Comparison of ENCODE assay signal across 12 cellular contexts in genomic region chr1:156552518-156553312, GRCh38. TPM values are rescaled to one million over a fixed set of nuclear protein-coding genes. Genes with fewer than 3 reads are reported as not detected.
DNase-seq lines count a peak whose midpoint lies in the region; ATAC-seq, FAIRE-seq and TF ChIP-seq lines count a peak whose summit lies in the region.
"Not testable (repeated sequence)": the region's sequence is repeated elsewhere in the genome, so short reads cannot be mapped to it uniquely, and the experiment has no call there.
"Had no signal": no experiment of that assay in that cellular context is flagged by ENCODE, and none has a peak within 500 bp of the region (broad histone marks: within the 10 kb centered on the region; RNA-seq: fewer than 3 reads in every experiment).

No MANE protein-coding gene starts in this region.

- not testable (repeated sequence) for TF ChIP-seq CTCF in HepG2 (CRISPR knock-in tag; IDR thresholded peaks at IDR 0.05)

- H3K9ac ChIP-seq in HepG2 (ENCODE audit: insufficient read depth, low read depth, low read length), result not testable (repeated sequence)

- H3K36me3 Mint-ChIP-seq in activated naive CD8-positive, alpha-beta T cell treated with anti-CD3 and anti-CD28 coated beads, Interleukin-2, amount 10 ng/mL, durations not matched to agents 7 days and 5 days, result peaks cover 30% of the 10 kb centered on the region

- not testable (repeated sequence) for H3K9me3 Mint-ChIP-seq in activated naive CD8-positive, alpha-beta T cell treated with anti-CD3 and anti-CD28 coated beads, Interleukin-2, amount 10 ng/mL, durations not matched to agents 7 days and 5 days

- H3K9me3 ChIP-seq in HepG2 (ENCODE audit: low read length), result not testable (repeated sequence)

- H3K4me2 ChIP-seq in HepG2 (ENCODE audit: low read depth, low read length), result not testable (repeated sequence)

- DNase-seq in GF-D8 (lab: John Stamatoyannopoulos, UW) (peak; percentile 84), MV-4-11 (lab: John Stamatoyannopoulos, UW) (peak; percentile 96), germinal center (ENCODE audit: low spot score) (peak; percentile 65), putamen (ENCODE audit: low spot score) (peak; percentile 22)
- not testable (repeated sequence) for DNase-seq in activated naive CD8-positive, alpha-beta T cell treated with anti-CD3 and anti-CD28 coated beads, Interleukin-2, amount 10 ng/mL, durations not matched to agents 7 days and 5 days; HepG2 (ENCODE audit: low spot score)

- peak overlapping the region; percentile 36 for H3K27ac Mint-ChIP-seq in activated naive CD8-positive, alpha-beta T cell treated with anti-CD3 and anti-CD28 coated beads, Interleukin-2, amount 10 ng/mL, durations not matched to agents 7 days and 5 days

- peak overlapping the region; percentile 72 for H3K27ac ChIP-seq in ACC112 (ENCODE audit: low read depth, low read length)
- not testable (repeated sequence) for H3K27ac ChIP-seq in HepG2 (ENCODE audit: extremely low read length, insufficient read depth, low read length)

- not testable (repeated sequence) for FAIRE-seq in HepG2 (lab: Jason Lieb, UNC)

- 0 out of 2 replicates have a peak, but pooled peaks have one; percentile 0 for TF ChIP-seq POLR2A in Raji (IDR thresholded peaks at IDR 0.05; ENCODE audit: insufficient read depth, low read depth, low read length)
- TF ChIP-seq POLR2A in HepG2 (IDR thresholded peaks at IDR 0.05; ENCODE audit: insufficient read depth in 1 of 2, low read depth in 2 of 2, low read length in 2 of 2), result not testable (repeated sequence)

- BruUV-seq in HepG2 (replicated peaks; lab: Mats Ljungman, UMichigan), result not testable (repeated sequence)

- H3K27me3 Mint-ChIP-seq in activated naive CD8-positive, alpha-beta T cell treated with anti-CD3 and anti-CD28 coated beads, Interleukin-2, amount 10 ng/mL, durations not matched to agents 7 days and 5 days, result not testable (repeated sequence)

- H3K4me1 ChIP-seq in ACC112 (ENCODE audit: control insufficient read depth, insufficient read depth, low read length, unreplicated experiment) (peaks cover 17% of the 10 kb centered on the region), HepG2 (ENCODE audit: insufficient read depth, low read length) (peaks cover 15% of the 10 kb centered on the region)

- 80% methylated on average over 9 of the region's 9 CpGs for WGBS in HepG2 (ENCODE audit: low lambda C conversion rate)

- not testable (repeated sequence) for H3K4me3 Mint-ChIP-seq in activated naive CD8-positive, alpha-beta T cell treated with anti-CD3 and anti-CD28 coated beads, Interleukin-2, amount 10 ng/mL, durations not matched to agents 7 days and 5 days

- H3K79me2 ChIP-seq in ACC112 (ENCODE audit: control insufficient read depth, insufficient read depth, low read length, unreplicated experiment); HepG2 (ENCODE audit: insufficient read depth, low read length): not testable (repeated sequence)

- intact Hi-C loops in HepG2 (cut with micrococcal nuclease; ENCODE audit: unreplicated experiment), result not testable (repeated sequence)

- not testable (repeated sequence) for H4K20me1 ChIP-seq in HepG2 (ENCODE audit: insufficient read depth, low read length)

- not testable (repeated sequence) for H2AFZ ChIP-seq in ACC112 (ENCODE audit: low read length, unreplicated experiment); HepG2 (ENCODE audit: low read length)

- ATAC-seq in activated naive CD8-positive, alpha-beta T cell treated with anti-CD3 and anti-CD28 coated beads, Interleukin-2, amount 10 ng/mL, durations not matched to agents 7 days and 5 days (ENCODE audit: low read depth), result not testable (repeated sequence)
- ATAC-seq in HepG2, result peak; percentile 77

- TF ChIP-seq RAD21 in HepG2 (CRISPR knock-in tag; IDR thresholded peaks at IDR 0.05), result not testable (repeated sequence)

- POLR2A ChIA-PET in activated naive CD8-positive, alpha-beta T cell treated with anti-CD3 and anti-CD28 coated beads, Interleukin-2, amount 10 ng/mL, durations not matched to agents 7 days and 5 days (lab: Charles Lee); HepG2 (lab: Yijun Ruan, JAX): not testable (repeated sequence)

- H3K4me3 ChIP-seq in ACC112 (ENCODE audit: low read depth, low read length); HepG2 (replicated peaks in 1 of 3; ENCODE audit: insufficient read depth in 1 of 3, low read depth in 2 of 3, low read length in 3 of 3): not testable (repeated sequence)

- CTCF ChIA-PET in HepG2 (lab: Yijun Ruan, JAX; ENCODE audit: low intra/inter-chr PET ratio, low total read pairs), result not testable (repeated sequence)

- not testable (repeated sequence) for H3K36me3 ChIP-seq in ACC112 (ENCODE audit: insufficient read depth, low read length)
- peaks cover 7 to 37% of the 10 kb centered on the region in 2 experiments; a peak in 4 of 5 replicates for H3K36me3 ChIP-seq in HepG2 (replicated peaks in 1 of 2; ENCODE audit: control insufficient read depth in 1 of 2, insufficient read depth in 2 of 2, low read length in 2 of 2)

- H3K27me3 ChIP-seq in ACC112 (ENCODE audit: insufficient read depth, low read length); HepG2 (ENCODE audit: control insufficient read depth in 1 of 2, insufficient read depth in 2 of 2, low read length in 2 of 2): not testable (repeated sequence)

- H3K4me1 Mint-ChIP-seq in activated naive CD8-positive, alpha-beta T cell treated with anti-CD3 and anti-CD28 coated beads, Interleukin-2, amount 10 ng/mL, durations not matched to agents 7 days and 5 days, result not testable (repeated sequence)

- TF ChIP-seq EP300 in HepG2 (IDR thresholded peaks at IDR 0.05; ENCODE audit: low read depth in 2 of 2, low read length in 2 of 2); HepG2 (CRISPR knock-in tag; IDR thresholded peaks at IDR 0.05; ENCODE audit: borderline replicate concordance): not testable (repeated sequence)

- in situ Hi-C loops in HepG2 (cut with HindIII; ENCODE audit: extremely low pct_ligation_motif_present, low pct_unique_long_range_greater_than_20kb), result not testable (repeated sequence)

RNA-seq across cellular contexts. Expression of gene IQGAP3, which starts 19.6 kb away (rescaled TPM):
- 10 to 100 TPM; 26.1 to 30.3 TPM for total RNA-seq in activated naive CD8-positive, alpha-beta T cell treated with anti-CD3 and anti-CD28 coated beads, Interleukin-2, amount 10 ng/mL, durations not matched to agents 7 days and 5 days
- total RNA-seq in HepG2 (2016; rRNA removed; fragmentation: Illumina TruSeq; extraction: Trizol), result 6.7 and 14.1 TPM in 2 replicates
- 0.97 and 2.0 TPM in 2 replicates for total RNA-seq in HepG2 (2016; cell fraction: cytosol; rRNA removed; fragmentation: Illumina TruSeq; extraction: Trizol; ENCODE audit: low read depth)
- 6.2 and 14.6 TPM in 2 replicates for total RNA-seq in HepG2 (2016; cell fraction: insoluble cytoplasmic fraction; rRNA removed; fragmentation: Illumina TruSeq; extraction: Trizol)
- total RNA-seq in HepG2 (2016; cell fraction: membrane; rRNA removed; fragmentation: Illumina TruSeq; extraction: Trizol), result 2.2 and 2.4 TPM in 2 replicates
- 18.5 and 22.6 TPM in 2 replicates for total RNA-seq in HepG2 (2016; cell fraction: nucleus; rRNA removed; fragmentation: Illumina TruSeq; extraction: Trizol)
- polyA plus RNA-seq in HepG2 (2011; rRNA removed), result 12.8 and 13.5 TPM in 2 replicates
- 2.4 and 3.7 TPM in 2 replicates for polyA plus RNA-seq in HepG2 (2011; cell fraction: cytosol; rRNA removed)
- polyA plus RNA-seq in HepG2 (2011; cell fraction: nucleus; rRNA removed), result 79.6 and 121 TPM in 2 replicates
- polyA plus RNA-seq in HepG2 (2012), result 4.8 and 7.5 TPM in 2 replicates
- polyA plus RNA-seq in HepG2 (2016; cell fraction: cytosol; fragmentation: Illumina TruSeq; extraction: Trizol; ENCODE audit: low read depth), result 0.44 TPM in 2 replicates
- polyA plus RNA-seq in HepG2 (2016; cell fraction: insoluble cytoplasmic fraction; fragmentation: Illumina TruSeq; extraction: Trizol; ENCODE audit: low read depth), result 3.2 and 3.8 TPM in 2 replicates
- polyA plus RNA-seq in HepG2 (2016; cell fraction: membrane; fragmentation: Illumina TruSeq; extraction: Trizol; ENCODE audit: low read depth), result 0.92 and 1.1 TPM in 2 replicates
- 42.8 and 43.6 TPM in 2 replicates for polyA plus RNA-seq in HepG2 (2016; cell fraction: nucleus; fragmentation: Illumina TruSeq; extraction: Trizol; ENCODE audit: insufficient read depth, low read depth)
- 22.3 and 62.6 TPM in 2 replicates for polyA minus RNA-seq in HepG2 (2011; rRNA and poly(A)+ RNA removed; ENCODE audit: low replicate concordance)
- polyA minus RNA-seq in HepG2 (2011; cell fraction: cytosol; rRNA and poly(A)+ RNA removed), result 4.0 and 5.7 TPM in 2 replicates
- 16.8 and 18.3 TPM in 2 replicates for polyA minus RNA-seq in HepG2 (2011; cell fraction: nucleus; rRNA and poly(A)+ RNA removed)

RNA-seq across cellular contexts. Expression of gene TTC24, which starts 26.8 kb away (rescaled TPM):
- 10 to 100 TPM; 22.7 to 24.1 TPM for total RNA-seq in activated naive CD8-positive, alpha-beta T cell treated with anti-CD3 and anti-CD28 coated beads, Interleukin-2, amount 10 ng/mL, durations not matched to agents 7 days and 5 days
- 0.13 and 0.15 TPM in 2 replicates for total RNA-seq in HepG2 (2016; rRNA removed; fragmentation: Illumina TruSeq; extraction: Trizol)
- not detected in 2 replicates for total RNA-seq in HepG2 (2016; cell fraction: cytosol; rRNA removed; fragmentation: Illumina TruSeq; extraction: Trizol; ENCODE audit: low read depth)
- total RNA-seq in HepG2 (2016; cell fraction: insoluble cytoplasmic fraction; rRNA removed; fragmentation: Illumina TruSeq; extraction: Trizol), result 0.22 and 0.37 TPM in 2 replicates
- not detected in 2 replicates for total RNA-seq in HepG2 (2016; cell fraction: membrane; rRNA removed; fragmentation: Illumina TruSeq; extraction: Trizol)
- not detected in 2 replicates for total RNA-seq in HepG2 (2016; cell fraction: nucleus; rRNA removed; fragmentation: Illumina TruSeq; extraction: Trizol)
- 0.18 and 0.30 TPM in 2 replicates for polyA plus RNA-seq in HepG2 (2011; rRNA removed)
- polyA plus RNA-seq in HepG2 (2011; cell fraction: cytosol; rRNA removed), result 0.05 and 0.11 TPM in 2 replicates
- 0.61 and 1.4 TPM in 2 replicates for polyA plus RNA-seq in HepG2 (2011; cell fraction: nucleus; rRNA removed)
- 0.17 TPM in 1 of 2 replicates, not detected in the other for polyA plus RNA-seq in HepG2 (2012)
- not detected in 2 replicates for polyA plus RNA-seq in HepG2 (2016; cell fraction: cytosol; fragmentation: Illumina TruSeq; extraction: Trizol; ENCODE audit: low read depth)
- not detected in 2 replicates for polyA plus RNA-seq in HepG2 (2016; cell fraction: insoluble cytoplasmic fraction; fragmentation: Illumina TruSeq; extraction: Trizol; ENCODE audit: low read depth)
- polyA plus RNA-seq in HepG2 (2016; cell fraction: membrane; fragmentation: Illumina TruSeq; extraction: Trizol; ENCODE audit: low read depth), result not detected in 2 replicates
- polyA plus RNA-seq in HepG2 (2016; cell fraction: nucleus; fragmentation: Illumina TruSeq; extraction: Trizol; ENCODE audit: insufficient read depth, low read depth), result 0.60 TPM in 1 of 2 replicates, not detected in the other
- 0.32 TPM in 1 of 2 replicates, not detected in the other for polyA minus RNA-seq in HepG2 (2011; rRNA and poly(A)+ RNA removed; ENCODE audit: low replicate concordance)
- not detected in 2 replicates for polyA minus RNA-seq in HepG2 (2011; cell fraction: cytosol; rRNA and poly(A)+ RNA removed)
- 0.99 TPM in 1 of 2 replicates, not detected in the other for polyA minus RNA-seq in HepG2 (2011; cell fraction: nucleus; rRNA and poly(A)+ RNA removed)
- total RNA-seq: HT1080, kidney epithelial cell, SK-MEL-5, uterus had no signal

RNA-seq across cellular contexts. Expression of gene NAXE, which starts 38.9 kb away (rescaled TPM):
- total RNA-seq in activated naive CD8-positive, alpha-beta T cell treated with anti-CD3 and anti-CD28 coated beads, Interleukin-2, amount 10 ng/mL, durations not matched to agents 7 days and 5 days, result 10 to 100 TPM; 53.8 TPM
- total RNA-seq in HepG2 (2016; rRNA removed; fragmentation: Illumina TruSeq; extraction: Trizol), result 37.9 and 59.4 TPM in 2 replicates
- total RNA-seq in HepG2 (2016; cell fraction: cytosol; rRNA removed; fragmentation: Illumina TruSeq; extraction: Trizol; ENCODE audit: low read depth), result 69.0 and 80.5 TPM in 2 replicates
- total RNA-seq in HepG2 (2016; cell fraction: insoluble cytoplasmic fraction; rRNA removed; fragmentation: Illumina TruSeq; extraction: Trizol), result 32.9 and 62.3 TPM in 2 replicates
- total RNA-seq in HepG2 (2016; cell fraction: membrane; rRNA removed; fragmentation: Illumina TruSeq; extraction: Trizol), result 57.8 and 70.5 TPM in 2 replicates
- total RNA-seq in HepG2 (2016; cell fraction: nucleus; rRNA removed; fragmentation: Illumina TruSeq; extraction: Trizol), result 36.6 and 46.8 TPM in 2 replicates
- polyA plus RNA-seq in HepG2 (2011; rRNA removed), result 35.0 and 39.4 TPM in 2 replicates
- 44.6 and 54.4 TPM in 2 replicates for polyA plus RNA-seq in HepG2 (2011; cell fraction: cytosol; rRNA removed)
- 28.8 and 37.7 TPM in 2 replicates for polyA plus RNA-seq in HepG2 (2011; cell fraction: nucleus; rRNA removed)
- polyA plus RNA-seq in HepG2 (2012), result 37.1 and 42.0 TPM in 2 replicates
- 109 and 132 TPM in 2 replicates for polyA plus RNA-seq in HepG2 (2016; cell fraction: cytosol; fragmentation: Illumina TruSeq; extraction: Trizol; ENCODE audit: low read depth)
- polyA plus RNA-seq in HepG2 (2016; cell fraction: insoluble cytoplasmic fraction; fragmentation: Illumina TruSeq; extraction: Trizol; ENCODE audit: low read depth), result 38.4 and 48.9 TPM in 2 replicates
- 78.1 and 86.6 TPM in 2 replicates for polyA plus RNA-seq in HepG2 (2016; cell fraction: membrane; fragmentation: Illumina TruSeq; extraction: Trizol; ENCODE audit: low read depth)
- polyA plus RNA-seq in HepG2 (2016; cell fraction: nucleus; fragmentation: Illumina TruSeq; extraction: Trizol; ENCODE audit: insufficient read depth, low read depth), result 64.6 and 71.1 TPM in 2 replicates
- polyA minus RNA-seq in HepG2 (2011; rRNA and poly(A)+ RNA removed; ENCODE audit: low replicate concordance), result 43.3 and 215 TPM in 2 replicates
- polyA minus RNA-seq in HepG2 (2011; cell fraction: cytosol; rRNA and poly(A)+ RNA removed), result 15.2 and 16.5 TPM in 2 replicates
- polyA minus RNA-seq in HepG2 (2011; cell fraction: nucleus; rRNA and poly(A)+ RNA removed), result 15.8 and 22.0 TPM in 2 replicates

RNA-seq across cellular contexts. Expression of gene GPATCH4, which starts 48.6 kb away (rescaled TPM):
- 10 to 100 TPM; 29.7 to 31.1 TPM for total RNA-seq in activated naive CD8-positive, alpha-beta T cell treated with anti-CD3 and anti-CD28 coated beads, Interleukin-2, amount 10 ng/mL, durations not matched to agents 7 days and 5 days
- 37.9 and 43.4 TPM in 2 replicates for total RNA-seq in HepG2 (2016; rRNA removed; fragmentation: Illumina TruSeq; extraction: Trizol)
- 7.3 and 7.7 TPM in 2 replicates for total RNA-seq in HepG2 (2016; cell fraction: cytosol; rRNA removed; fragmentation: Illumina TruSeq; extraction: Trizol; ENCODE audit: low read depth)
- 37.1 and 46.1 TPM in 2 replicates for total RNA-seq in HepG2 (2016; cell fraction: insoluble cytoplasmic fraction; rRNA removed; fragmentation: Illumina TruSeq; extraction: Trizol)
- 22.7 and 24.7 TPM in 2 replicates for total RNA-seq in HepG2 (2016; cell fraction: membrane; rRNA removed; fragmentation: Illumina TruSeq; extraction: Trizol)
- 36.6 and 38.1 TPM in 2 replicates for total RNA-seq in HepG2 (2016; cell fraction: nucleus; rRNA removed; fragmentation: Illumina TruSeq; extraction: Trizol)
- 19.2 and 20.0 TPM in 2 replicates for polyA plus RNA-seq in HepG2 (2011; rRNA removed)
- polyA plus RNA-seq in HepG2 (2011; cell fraction: cytosol; rRNA removed), result 13.1 and 21.0 TPM in 2 replicates
- 13.5 and 17.3 TPM in 2 replicates for polyA plus RNA-seq in HepG2 (2011; cell fraction: nucleus; rRNA removed)
- 26.6 and 33.5 TPM in 2 replicates for polyA plus RNA-seq in HepG2 (2012)
- polyA plus RNA-seq in HepG2 (2016; cell fraction: cytosol; fragmentation: Illumina TruSeq; extraction: Trizol; ENCODE audit: low read depth), result 11.1 and 11.2 TPM in 2 replicates
- 79.1 and 79.7 TPM in 2 replicates for polyA plus RNA-seq in HepG2 (2016; cell fraction: insoluble cytoplasmic fraction; fragmentation: Illumina TruSeq; extraction: Trizol; ENCODE audit: low read depth)
- polyA plus RNA-seq in HepG2 (2016; cell fraction: membrane; fragmentation: Illumina TruSeq; extraction: Trizol; ENCODE audit: low read depth), result 22.9 and 25.6 TPM in 2 replicates
- polyA plus RNA-seq in HepG2 (2016; cell fraction: nucleus; fragmentation: Illumina TruSeq; extraction: Trizol; ENCODE audit: insufficient read depth, low read depth), result 59.3 and 65.1 TPM in 2 replicates
- 24.3 and 141 TPM in 2 replicates for polyA minus RNA-seq in HepG2 (2011; rRNA and poly(A)+ RNA removed; ENCODE audit: low replicate concordance)
- 9.7 and 9.9 TPM in 2 replicates for polyA minus RNA-seq in HepG2 (2011; cell fraction: cytosol; rRNA and poly(A)+ RNA removed)
- polyA minus RNA-seq in HepG2 (2011; cell fraction: nucleus; rRNA and poly(A)+ RNA removed), result 46.1 and 51.0 TPM in 2 replicates

RNA-seq across cellular contexts. Expression of gene MEF2D, which starts 52.1 kb away (rescaled TPM):
- 10 to 100 TPM; 52.4 to 54.4 TPM for total RNA-seq in activated naive CD8-positive, alpha-beta T cell treated with anti-CD3 and anti-CD28 coated beads, Interleukin-2, amount 10 ng/mL, durations not matched to agents 7 days and 5 days
- 1.3 and 1.6 TPM in 2 replicates for total RNA-seq in HepG2 (2016; rRNA removed; fragmentation: Illumina TruSeq; extraction: Trizol)
- 0.10 and 0.18 TPM in 2 replicates for total RNA-seq in HepG2 (2016; cell fraction: cytosol; rRNA removed; fragmentation: Illumina TruSeq; extraction: Trizol; ENCODE audit: low read depth)
- 0.94 and 1.4 TPM in 2 replicates for total RNA-seq in HepG2 (2016; cell fraction: insoluble cytoplasmic fraction; rRNA removed; fragmentation: Illumina TruSeq; extraction: Trizol)
- 0.86 and 1.1 TPM in 2 replicates for total RNA-seq in HepG2 (2016; cell fraction: membrane; rRNA removed; fragmentation: Illumina TruSeq; extraction: Trizol)
- total RNA-seq in HepG2 (2016; cell fraction: nucleus; rRNA removed; fragmentation: Illumina TruSeq; extraction: Trizol), result 1.6 and 2.1 TPM in 2 replicates
- 3.9 and 4.8 TPM in 2 replicates for polyA plus RNA-seq in HepG2 (2011; rRNA removed)
- 3.4 and 4.5 TPM in 2 replicates for polyA plus RNA-seq in HepG2 (2011; cell fraction: cytosol; rRNA removed)
- 16.7 and 19.0 TPM in 2 replicates for polyA plus RNA-seq in HepG2 (2011; cell fraction: nucleus; rRNA removed)
- 7.2 and 7.9 TPM in 2 replicates for polyA plus RNA-seq in HepG2 (2012)
- polyA plus RNA-seq in HepG2 (2016; cell fraction: cytosol; fragmentation: Illumina TruSeq; extraction: Trizol; ENCODE audit: low read depth), result 0.14 and 0.24 TPM in 2 replicates
- 2.7 and 4.2 TPM in 2 replicates for polyA plus RNA-seq in HepG2 (2016; cell fraction: insoluble cytoplasmic fraction; fragmentation: Illumina TruSeq; extraction: Trizol; ENCODE audit: low read depth)
- polyA plus RNA-seq in HepG2 (2016; cell fraction: membrane; fragmentation: Illumina TruSeq; extraction: Trizol; ENCODE audit: low read depth), result 0.64 and 0.70 TPM in 2 replicates
- 5.2 and 6.2 TPM in 2 replicates for polyA plus RNA-seq in HepG2 (2016; cell fraction: nucleus; fragmentation: Illumina TruSeq; extraction: Trizol; ENCODE audit: insufficient read depth, low read depth)
- 6.9 and 12.7 TPM in 2 replicates for polyA minus RNA-seq in HepG2 (2011; rRNA and poly(A)+ RNA removed; ENCODE audit: low replicate concordance)
- 4.3 and 7.2 TPM in 2 replicates for polyA minus RNA-seq in HepG2 (2011; cell fraction: cytosol; rRNA and poly(A)+ RNA removed)
- polyA minus RNA-seq in HepG2 (2011; cell fraction: nucleus; rRNA and poly(A)+ RNA removed), result 5.4 and 6.3 TPM in 2 replicates

Comparison
In these comparisons a context has a peak if more than half of its experiments do, and no peak if none do; other contexts are left out.
1. RNA of gene TTC24, which starts 26.8 kb away (total RNA-seq): 22.7 to 24.1 TPM in activated naive CD8-positive, alpha-beta T cell treated with anti-CD3 and anti-CD28 coated beads, Interleukin-2, amount 10 ng/mL, durations not matched to agents 7 days and 5 days; 0.13 to 0.37 TPM in HepG2; every median in the first group is over 10 times any median in the second.